8 cellular contexts compared by ENCODE assay signal in genomic region chr2:54725343-54726099, GRCh38. TPM values are rescaled to one million over a fixed set of nuclear protein-coding genes. Genes with fewer than 3 reads are reported as not detected.
A peak's percentile ranks its signal among the peaks of the same experiment; 100 is the strongest.
DNase-seq lines count a peak whose midpoint lies in the region; ATAC-seq and TF ChIP-seq lines count a peak whose summit lies in the region.

No MANE protein-coding gene starts in this region.

- peaks cover 82% of the 10 kb centered on the region for H3K27me3 ChIP-seq in endodermal cell (ENCODE audit: control insufficient read depth, insufficient read depth, low read length, poor library complexity, severe bottlenecking)
- H3K27me3 ChIP-seq in sigmoid colon = peaks cover 0 to 8% (median 0%) of the 10 kb centered on the region in 3 donors

- no peaks in the 10 kb centered on the region for H3K36me3 ChIP-seq in endodermal cell (ENCODE audit: control insufficient read depth, insufficient read depth, low read length)
- H3K36me3 ChIP-seq in sigmoid colon = no peaks in the 10 kb centered on the region

- H3K9me3 Mint-ChIP-seq in endodermal cell = no peaks in the 10 kb centered on the region

- no peak overlapping the region for H3K27ac ChIP-seq in endodermal cell (ENCODE audit: low read depth, low read length)
- no peak overlapping the region for H3K27ac ChIP-seq in sigmoid colon

- no peaks in the 10 kb centered on the region for H3K36me3 Mint-ChIP-seq in endodermal cell (ENCODE audit: low read depth)

- peak overlapping the region; percentile 81 for H3K4me3 Mint-ChIP-seq in endodermal cell

- no peak overlapping the region for H3K27ac Mint-ChIP-seq in endodermal cell

- 45% methylated on average over 8 of the region's 8 CpGs; no CpG with 5 or more reads in 1 of the 2 experiments for WGBS in endodermal cell (ENCODE audit: insufficient coverage in 1 of 2, insufficient read length in 1 of 2), 2 experiments
- 43 to 57% methylated on average over 8 of the region's 8 CpGs for WGBS in sigmoid colon, 2 donors

- no peak for TF ChIP-seq EP300 in sigmoid colon (IDR thresholded peaks at IDR 0.05)

- no peak overlapping the region for H3K9ac ChIP-seq in endodermal cell (ENCODE audit: extremely low read depth, low read length, poor library complexity, severe bottlenecking)

- DNase-seq in NCI-H1694 treated with DMSO at 0.1 percent for 48 hours (lab: John Stamatoyannopoulos, UW) = peak; percentile 31
- DNase-seq in NCI-H1694 (lab: John Stamatoyannopoulos, UW) = no peak
- peak; percentile 51 for DNase-seq in NCI-H69 (lab: John Stamatoyannopoulos, UW)
- DNase-seq in endodermal cell = no peak
- no peak for DNase-seq in sigmoid colon
- no peak for DNase-seq in NCI-H1436 treated with DMSO at 0.1 percent for 48 hours (lab: John Stamatoyannopoulos, UW)

- peaks cover 10% of the 10 kb centered on the region for H3K4me1 Mint-ChIP-seq in endodermal cell

- H3K4me1 ChIP-seq in endodermal cell (ENCODE audit: control insufficient read depth, insufficient read depth, low read length) = no peaks in the 10 kb centered on the region
- H3K4me1 ChIP-seq in sigmoid colon = peaks cover 0 to 22% (median 18%) of the 10 kb centered on the region in 4 donors

- peaks cover 73% of the 10 kb centered on the region for H3K27me3 Mint-ChIP-seq in endodermal cell (ENCODE audit: insufficient read depth)

- H3K4me3 ChIP-seq in endodermal cell (ENCODE audit: low read length) (peak overlapping the region; percentile 69), sigmoid colon (peak overlapping the region in 3 of 4 donors; percentile 66 to 82 (median 71))

- TF ChIP-seq POLR2A in sigmoid colon (IDR thresholded peaks at IDR 0.05) = no peak

- ATAC-seq in HG02571 (IDR thresholded peaks at IDR 0.05; ENCODE audit: unreplicated experiment) (no peak), HG03442 (IDR thresholded peaks at IDR 0.05; ENCODE audit: unreplicated experiment) (no peak)

- H3K9me3 ChIP-seq in endodermal cell (ENCODE audit: control insufficient read depth, low read length) = no peaks in the 10 kb centered on the region
- H3K9me3 ChIP-seq in sigmoid colon = no peaks in the 10 kb centered on the region

- TF ChIP-seq CTCF in endodermal cell (conservative IDR thresholded peaks at IDR 0.05) (no peak), sigmoid colon (IDR thresholded peaks at IDR 0.05) (no peak)

- intact Hi-C loops in sigmoid colon (cut with DNase I) = loop anchor here (10.0 kb wide), 1 partner anchor 449 kb away; no protein-coding TSS in a partner anchor

RNA-seq across cellular contexts. Expression of gene EML6, which starts 2.1 kb away (rescaled TPM):
- total RNA-seq in endodermal cell (1 to 10 TPM; 1.4 to 2.1 TPM), sigmoid colon (1 to 10 TPM in 3 of 4 donors, under 1 TPM in 1; 0.66 to 1.9 (median 1.2) TPM)
- 0.68 TPM for polyA plus RNA-seq in endodermal cell (2013, experiment 1 of 2)
- 0.70 TPM for polyA plus RNA-seq in endodermal cell (2013, experiment 2 of 2)
- polyA plus RNA-seq in sigmoid colon = 1 to 10 TPM in 2 of 3 donors, under 1 TPM in 1; 0.46 to 2.2 (median 1.2) TPM

Comparison
In these comparisons a context has a peak if more than half of its experiments do, and no peak if none do; other contexts are left out.
1. DNase-seq: peak in NCI-H1694 treated with DMSO at 0.1 percent for 48 hours (single experiment) and NCI-H69 (single experiment); none in NCI-H1694 (single experiment), endodermal cell (single experiment), sigmoid colon (single experiment) and NCI-H1436 treated with DMSO at 0.1 percent for 48 hours (single experiment).